Comparison of ENCODE assay signal across 8 cellular contexts in the genomic region with DNA sequence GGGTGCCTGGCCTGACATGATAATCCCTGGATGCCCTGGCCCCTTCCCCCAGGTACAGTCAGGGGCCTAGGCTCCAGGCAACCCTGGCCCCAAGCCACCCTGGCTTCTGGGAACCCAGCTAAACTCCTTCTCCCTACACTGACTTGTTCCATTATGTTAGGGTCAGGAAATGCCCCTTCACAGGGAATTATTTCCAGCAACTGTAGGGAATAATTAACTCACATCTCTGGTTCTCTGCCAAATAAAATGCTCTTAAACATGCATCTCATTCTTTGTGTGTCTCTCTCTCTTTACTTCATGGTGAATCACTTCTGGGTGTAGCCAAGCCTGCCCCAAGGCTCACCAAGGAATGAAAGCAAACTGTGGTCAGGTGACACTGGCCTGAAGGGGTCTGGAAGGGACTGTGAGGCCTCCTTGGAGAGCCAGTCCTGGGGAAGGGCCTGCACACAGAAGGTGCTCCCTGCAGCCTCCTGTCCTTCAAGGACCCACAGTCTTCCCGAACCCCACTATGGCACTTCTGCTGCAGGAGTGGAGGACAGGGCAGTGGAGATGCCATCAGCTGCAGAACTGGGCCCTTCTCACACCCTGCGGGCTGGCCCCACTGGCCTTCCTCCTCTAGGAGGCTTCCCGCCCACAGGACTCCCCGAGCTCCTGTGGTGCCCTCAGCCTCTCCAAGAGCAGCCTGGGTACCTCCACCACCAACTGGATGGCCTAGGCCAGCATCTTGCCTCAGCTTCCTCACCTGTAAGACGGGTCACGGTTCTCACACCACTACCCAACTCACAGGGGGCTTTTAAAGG. TPM values are rescaled to one million over a fixed set of nuclear protein-coding genes. Genes with fewer than 3 reads are reported as not detected.
DNase-seq lines count a peak whose midpoint lies in the region; ATAC-seq and TF ChIP-seq lines count a peak whose summit lies in the region.

No MANE protein-coding gene starts in this region.

- H3K27ac ChIP-seq in HL-60 (replicated peaks) (peak overlapping the region; percentile 33; the same call in 1 of the 2 replicates), brain microvascular endothelial cell (peak overlapping the region; percentile 83), right lobe of liver (peak overlapping the region; percentile 31 to 67 (median 60))

- H3K4me3 ChIP-seq in HL-60 (replicated peaks; ENCODE audit: insufficient read depth, low read length) (no peak overlapping the region), brain microvascular endothelial cell (ENCODE audit: low read depth, low read length) (no peak overlapping the region), right lobe of liver (no peak overlapping the region)

- H3K36me3 ChIP-seq in brain microvascular endothelial cell (replicated peaks), result peaks cover 72% of the 10 kb centered on the region
- H3K36me3 ChIP-seq in right lobe of liver, result peaks cover 0 to 49% (median 10%) of the 10 kb centered on the region in 4 donors

- ATAC-seq in right lobe of liver (peak; percentile 63 to 82 (median 76)), GM18907 (IDR thresholded peaks at IDR 0.05; ENCODE audit: unreplicated experiment) (no peak)

- no peak for TF ChIP-seq CTCF in HL-60 (IDR thresholded peaks at IDR 0.05; ENCODE audit: insufficient read depth, low read length)
- no peak for TF ChIP-seq CTCF in brain microvascular endothelial cell (IDR thresholded peaks at IDR 0.05; ENCODE audit: low read depth, low read length, missing control alignments)
- no peak for TF ChIP-seq CTCF in right lobe of liver (IDR thresholded peaks at IDR 0.05)

- DNase-seq in ACHN, result peak; percentile 96
- DNase-seq in HL-60 (ENCODE audit: low read depth in 1 of 2, low spot score in 1 of 2), result no peak
- DNase-seq in brain microvascular endothelial cell, result peak; percentile 88
- peak; percentile 77 to 83 (median 83) for DNase-seq in right lobe of liver
- DNase-seq in NAMALWA (ENCODE audit: low spot score), result no peak
- DNase-seq in Kasumi-1 (lab: John Stamatoyannopoulos, UW), result no peak
- DNase-seq in DMS114 treated with DMSO at 0.1 percent for 48 hours (lab: John Stamatoyannopoulos, UW; ENCODE audit: unreplicated experiment), result no peak

- peaks cover 0 to 51% (median 18%) of the 10 kb centered on the region in 4 donors for H3K4me1 ChIP-seq in right lobe of liver

- intact Hi-C loops in right lobe of liver (cut with DNase I), result no loop called here

- WGBS in right lobe of liver (ENCODE audit: insufficient coverage, low coverage, low lambda C conversion rate, missing lambda C conversion rate), result no CpG with 5 or more reads among the region's 6 CpGs

- H3K27me3 ChIP-seq in HL-60 (ENCODE audit: insufficient read depth, poor library complexity, severe bottlenecking) (no peaks in the 10 kb centered on the region), brain microvascular endothelial cell (replicated peaks) (no peaks in the 10 kb centered on the region), right lobe of liver (no peaks in the 10 kb centered on the region)

- no peak for TF ChIP-seq POLR2A in right lobe of liver (IDR thresholded peaks at IDR 0.05)

- no peaks in the 10 kb centered on the region for H3K9me3 ChIP-seq in right lobe of liver

- in situ Hi-C loops in ACHN (cut with HindIII; ENCODE audit: low pct_ligation_motif_present, low pct_unique_long_range_greater_than_20kb, low sequenced_read_pairs) (no loop called here), brain microvascular endothelial cell (cut with HindIII; ENCODE audit: low pct_ligation_motif_present, low sequenced_read_pairs) (no loop called here)

RNA-seq across cellular contexts. Expression of a gene that starts 17.6 kb away (rescaled TPM):
- 100 to 1,000 TPM in 5 of 6 experiments, 10 to 100 TPM in 1; 98.9 to 257 (median 146) TPM for total RNA-seq in right lobe of liver

Comparison
In these comparisons a context has a peak if more than half of its experiments do, and no peak if none do; other contexts are left out.
1. DNase-seq: peak in ACHN (single experiment), brain microvascular endothelial cell (single experiment) and right lobe of liver (3 of 3); none in HL-60 (0 of 2), NAMALWA (single experiment), Kasumi-1 (0 of 2) and DMS114 treated with DMSO at 0.1 percent for 48 hours (single experiment).
2. H3K27ac ChIP-seq: peak in every context shown above with its lines; median percentile 83 in brain microvascular endothelial cell; 60 in right lobe of liver; 33 in HL-60.